In the genomic region with DNA sequence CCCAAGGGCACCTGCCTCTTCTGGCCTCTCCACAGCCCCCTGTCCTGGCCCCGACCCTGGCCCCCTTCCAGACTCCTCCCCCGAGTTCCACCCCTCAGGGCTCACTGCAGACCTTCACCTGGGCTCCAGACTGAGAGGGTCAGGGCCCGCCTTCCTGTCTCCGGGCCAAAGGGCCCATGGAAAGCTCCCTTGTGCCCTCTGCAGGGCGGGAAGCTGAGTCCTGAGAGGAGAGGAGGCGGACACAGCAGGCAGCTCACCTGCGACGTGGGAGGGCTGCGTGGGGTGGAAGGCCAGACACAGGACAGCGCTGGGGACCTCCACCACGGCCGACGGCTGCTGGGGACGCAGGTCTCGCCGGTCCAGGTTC, we compare ENCODE assay signal across 9 cellular contexts. TPM values are rescaled to one million over a fixed set of nuclear protein-coding genes. Genes with fewer than 3 reads are reported as not detected.
DNase-seq lines count a peak whose midpoint lies in the region; ATAC-seq and TF ChIP-seq lines count a peak whose summit lies in the region.
"Had no signal": no experiment of that assay in that cellular context is flagged by ENCODE, and none has a peak within 500 bp of the region (broad histone marks: within the 10 kb centered on the region; RNA-seq: fewer than 3 reads in every experiment).

No MANE protein-coding gene starts in this region.

- H3K4me1 ChIP-seq in colonic mucosa (peaks cover 7% of the 10 kb centered on the region), mucosa of descending colon (ENCODE audit: low read depth) (peaks cover 18% of the 10 kb centered on the region)

- H3K4me3 ChIP-seq in colonic mucosa: no peak overlapping the region
- H3K4me3 ChIP-seq in mucosa of descending colon: no peak overlapping the region

- no peaks in the 10 kb centered on the region for H3K27me3 ChIP-seq in colonic mucosa

- in situ Hi-C loops in ACHN (cut with HindIII; ENCODE audit: low pct_ligation_motif_present, low pct_unique_long_range_greater_than_20kb, low sequenced_read_pairs): no loop called here

- H3K27ac ChIP-seq in colonic mucosa: peak overlapping the region; percentile 89

- DNase-seq in ACHN (peak; percentile 79), M059J (ENCODE audit: low read depth) (peak; percentile 79), colonic mucosa (peak; percentile 71), mucosa of descending colon (peak; percentile 77 to 82 (median 80)), mesenteric fat pad (ENCODE audit: low spot score) (no peak)

- H3K9me3 ChIP-seq in colonic mucosa: no peaks in the 10 kb centered on the region
- H3K9me3 ChIP-seq in mucosa of descending colon: no peaks in the 10 kb centered on the region

- intact Hi-C loops in colonic mucosa (cut with DNase I): no loop called here
- intact Hi-C loops in mucosa of descending colon (cut with DNase I, micrococcal nuclease): no loop called here

- ATAC-seq in mucosa of descending colon (peak; percentile 76), GM19467 (IDR thresholded peaks at IDR 0.05; ENCODE audit: unreplicated experiment) (no peak), HG02973 (IDR thresholded peaks at IDR 0.05; ENCODE audit: unreplicated experiment) (no peak)
- ATAC-seq in activated T-helper 17 cell treated with anti-CD3 and anti-CD28 coated beads, Interleukin-2, amount 50 U/mL, for 72 hours (replicated peaks): no peak

- H3K27ac Mint-ChIP-seq in activated T-helper 17 cell treated with anti-CD3 and anti-CD28 coated beads, Interleukin-2, amount 50 U/mL, for 72 hours: no peak overlapping the region
- H3K27ac Mint-ChIP-seq: IgD-negative memory B cell had no signal

- peaks cover 33% of the 10 kb centered on the region for H3K36me3 Mint-ChIP-seq in activated T-helper 17 cell treated with anti-CD3 and anti-CD28 coated beads, Interleukin-2, amount 50 U/mL, for 72 hours (ENCODE audit: low read depth)

- H3K4me1 Mint-ChIP-seq in activated T-helper 17 cell treated with anti-CD3 and anti-CD28 coated beads, Interleukin-2, amount 50 U/mL, for 72 hours: no peaks in the 10 kb centered on the region

- peak overlapping the region; percentile 51 to 77 for H3K9ac ChIP-seq in colonic mucosa (ENCODE audit: low read depth in 2 of 2, low read length in 2 of 2)

- H3K27me3 Mint-ChIP-seq in activated T-helper 17 cell treated with anti-CD3 and anti-CD28 coated beads, Interleukin-2, amount 50 U/mL, for 72 hours: no peaks in the 10 kb centered on the region
- H3K27me3 Mint-ChIP-seq: IgD-negative memory B cell had no signal

- no peak overlapping the region for H3K4me3 Mint-ChIP-seq in activated T-helper 17 cell treated with anti-CD3 and anti-CD28 coated beads, Interleukin-2, amount 50 U/mL, for 72 hours
- H3K4me3 Mint-ChIP-seq: IgD-negative memory B cell had no signal

- H3K36me3 ChIP-seq in colonic mucosa: peaks cover 26% of the 10 kb centered on the region
- H3K36me3 ChIP-seq in mucosa of descending colon (ENCODE audit: low read depth): peaks cover 12% of the 10 kb centered on the region

- TF ChIP-seq CTCF in colonic mucosa (IDR thresholded peaks at IDR 0.05) (peak; percentile 10), mucosa of descending colon (IDR thresholded peaks at IDR 0.05) (no peak)

- H3K9me3 Mint-ChIP-seq in activated T-helper 17 cell treated with anti-CD3 and anti-CD28 coated beads, Interleukin-2, amount 50 U/mL, for 72 hours: no peaks in the 10 kb centered on the region
- H3K9me3 Mint-ChIP-seq: IgD-negative memory B cell had no signal

RNA-seq across cellular contexts. Expression of a gene that starts 20.6 kb away (rescaled TPM):
- 94.7 and 137 TPM in 2 replicates for total RNA-seq in M059J (2014; rRNA removed; shearing (Covaris generic))
- 100 to 1,000 TPM in 1 of 2 donors, 10 to 100 TPM in 1; 39.7 to 152 TPM for total RNA-seq in colonic mucosa
- total RNA-seq in mucosa of descending colon: 10 to 100 TPM; 36.7 to 46.3 (median 43.7) TPM
- 10 to 100 TPM; 29.4 to 39.8 TPM for total RNA-seq in activated T-helper 17 cell treated with anti-CD3 and anti-CD28 coated beads, Interleukin-2, amount 50 U/mL, for 72 hours
- 9.8 TPM for total RNA-seq in mesenteric fat pad

RNA-seq across cellular contexts. Expression of a gene that starts 53.0 kb away (rescaled TPM):
- 430 and 608 TPM in 2 replicates for total RNA-seq in M059J (2014; rRNA removed; shearing (Covaris generic))
- 100 to 1,000 TPM; 222 to 348 TPM for total RNA-seq in colonic mucosa
- 100 to 1,000 TPM; 174 to 272 (median 212) TPM for total RNA-seq in mucosa of descending colon
- total RNA-seq in activated T-helper 17 cell treated with anti-CD3 and anti-CD28 coated beads, Interleukin-2, amount 50 U/mL, for 72 hours: 100 to 1,000 TPM; 301 to 598 TPM
- total RNA-seq in mesenteric fat pad: 197 TPM
